11 cellular contexts compared by ENCODE assay signal in genomic region chr7:75888464-75889222, GRCh38. TPM values are rescaled to one million over a fixed set of nuclear protein-coding genes. Genes with fewer than 3 reads are reported as not detected.
DNase-seq lines count a peak whose midpoint lies in the region; ATAC-seq and TF ChIP-seq lines count a peak whose summit lies in the region.
"Had no signal": no experiment of that assay in that cellular context is flagged by ENCODE, and none has a peak within 500 bp of the region (broad histone marks: within the 10 kb centered on the region; RNA-seq: fewer than 3 reads in every experiment).

No MANE protein-coding gene starts in this region.

- H3K4me1 Mint-ChIP-seq in H9 = peaks cover 2 to 3% of the 10 kb centered on the region in 2 experiments; a peak in 2 of 4 replicates
- peaks cover 12% of the 10 kb centered on the region for H3K4me1 Mint-ChIP-seq in stimulated activated effector memory CD8-positive, alpha-beta T cell treated with anti-CD3 and anti-CD28 coated beads, Interleukin-12 subunit alpha, Interleukin-12 subunit beta, amount 100 ng/mL, for 72 hours

- H3K27me3 ChIP-seq in H9 (ENCODE audit: insufficient read depth, low read length) = no peaks in the 10 kb centered on the region
- H3K27me3 ChIP-seq in adrenal gland = no peaks in the 10 kb centered on the region
- H3K27me3 ChIP-seq in esophagus muscularis mucosa = no peaks in the 10 kb centered on the region

- TF ChIP-seq POLR2A in adrenal gland (IDR thresholded peaks at IDR 0.05) (peak in 1 of 2 donors; percentile 41), esophagus muscularis mucosa (IDR thresholded peaks at IDR 0.05; ENCODE audit: low read depth) (no peak)

- no peaks in the 10 kb centered on the region for H3K9me3 Mint-ChIP-seq in H9
- H3K9me3 Mint-ChIP-seq in stimulated activated effector memory CD8-positive, alpha-beta T cell treated with anti-CD3 and anti-CD28 coated beads, Interleukin-12 subunit alpha, Interleukin-12 subunit beta, amount 100 ng/mL, for 72 hours = no peaks in the 10 kb centered on the region
- H3K9me3 Mint-ChIP-seq: activated T-cell treated with anti-CD3 and anti-CD28 coated beads, Interleukin-2, amount 50 U/mL, for 4 hours had no signal

- no peak overlapping the region for H3K14ac ChIP-seq in H9 (ENCODE audit: insufficient read depth, low read length)

- H3K27me3 Mint-ChIP-seq in H9 (ENCODE audit: low read depth) = no peaks in the 10 kb centered on the region; the same call in 1 of the 2 replicates

- TF ChIP-seq EP300 in esophagus muscularis mucosa (IDR thresholded peaks at IDR 0.05) = no peak

- DNase-seq in H9 = no peak
- DNase-seq in adrenal gland = peak; percentile 76 to 90 (median 87)
- DNase-seq in hypothalamus (lab: John Stamatoyannopoulos, UW) = peak in 48 of 51 donors; percentile 7 to 81 (median 51)
- DNase-seq in stimulated activated effector memory CD8-positive, alpha-beta T cell treated with anti-CD3 and anti-CD28 coated beads, Interleukin-12 subunit alpha, Interleukin-12 subunit beta, amount 100 ng/mL, for 72 hours (ENCODE audit: low spot score in 2 of 2) = no peak
- DNase-seq in esophagus muscularis mucosa (ENCODE audit: extremely low spot score) = no peak
- DNase-seq in HuH-7 (ENCODE audit: low spot score) = no peak
- DNase-seq: activated T-cell treated with anti-CD3 and anti-CD28 coated beads, Interleukin-2, amount 50 U/mL, for 4 hours; DMS79 treated with DMSO at 0.1 percent for 48 hours; NCI-H1694 treated with DMSO at 0.1 percent for 48 hours had no signal

- H4K20me1 ChIP-seq in H9 (ENCODE audit: control insufficient read depth, insufficient read depth, insufficient read length) = no peaks in the 10 kb centered on the region

- H3K9me3 ChIP-seq in H9 (ENCODE audit: control insufficient read depth, low read depth, low read length) = no peaks in the 10 kb centered on the region
- H3K9me3 ChIP-seq in adrenal gland (replicated peaks in 1 of 3) = no peaks in the 10 kb centered on the region
- H3K9me3 ChIP-seq in esophagus muscularis mucosa = no peaks in the 10 kb centered on the region

- H3K27ac ChIP-seq in H9 (ENCODE audit: insufficient read length, low read depth, low read length) = no peak overlapping the region
- peak overlapping the region in 4 of 5 donors; percentile 6 to 91 (median 76) for H3K27ac ChIP-seq in adrenal gland
- no peak overlapping the region for H3K27ac ChIP-seq in esophagus muscularis mucosa (replicated peaks in 1 of 4)

- no peak overlapping the region for H3K4me2 ChIP-seq in H9 (ENCODE audit: insufficient read depth, insufficient read length, low read length)

- no peak overlapping the region for H3K4me3 Mint-ChIP-seq in H9
- no peak overlapping the region for H3K4me3 Mint-ChIP-seq in stimulated activated effector memory CD8-positive, alpha-beta T cell treated with anti-CD3 and anti-CD28 coated beads, Interleukin-12 subunit alpha, Interleukin-12 subunit beta, amount 100 ng/mL, for 72 hours
- H3K4me3 Mint-ChIP-seq: activated T-cell treated with anti-CD3 and anti-CD28 coated beads, Interleukin-2, amount 50 U/mL, for 4 hours had no signal

- no peak overlapping the region for H3K4ac ChIP-seq in H9 (ENCODE audit: low read depth, low read length)

- H4K91ac ChIP-seq in H9 (ENCODE audit: insufficient read length, low read depth, low read length) = no peak overlapping the region

- H3K9ac ChIP-seq in H9 (ENCODE audit: extremely low read depth, insufficient read length, low read length) = no peak overlapping the region

- ATAC-seq in stimulated activated effector memory CD8-positive, alpha-beta T cell treated with anti-CD3 and anti-CD28 coated beads, Interleukin-12 subunit alpha, Interleukin-12 subunit beta, amount 100 ng/mL, for 72 hours = peak; percentile 9
- ATAC-seq in HG02763 (IDR thresholded peaks at IDR 0.05; ENCODE audit: unreplicated experiment) = no peak
- ATAC-seq in GM21529 (IDR thresholded peaks at IDR 0.05; ENCODE audit: unreplicated experiment) = no peak
- ATAC-seq: activated T-cell treated with anti-CD3 and anti-CD28 coated beads, Interleukin-2, amount 50 U/mL, for 4 hours had no signal

- H3K23ac ChIP-seq in H9 (ENCODE audit: insufficient read length, low read depth, low read length) = no peak overlapping the region

- H3K36me3 Mint-ChIP-seq in H9 (ENCODE audit: insufficient read depth in 1 of 3, low read depth in 3 of 3) = peaks cover 34 to 51% (median 47%) of the 10 kb centered on the region in 3 experiments
- peaks cover 55% of the 10 kb centered on the region for H3K36me3 Mint-ChIP-seq in stimulated activated effector memory CD8-positive, alpha-beta T cell treated with anti-CD3 and anti-CD28 coated beads, Interleukin-12 subunit alpha, Interleukin-12 subunit beta, amount 100 ng/mL, for 72 hours

- H3K23me2 ChIP-seq in H9 (ENCODE audit: insufficient read length, low read depth, low read length, poor library complexity, severe bottlenecking) = no peaks in the 10 kb centered on the region

- H3K4me1 ChIP-seq in H9 (ENCODE audit: insufficient read depth, low read length) (no peaks in the 10 kb centered on the region), adrenal gland (replicated peaks in 1 of 2) (peaks cover 8 to 30% of the 10 kb centered on the region in 2 donors), esophagus muscularis mucosa (peaks cover 0 to 8% (median 4%) of the 10 kb centered on the region in 4 donors)

- no peak overlapping the region for H4K5ac ChIP-seq in H9 (ENCODE audit: insufficient read length, low read depth, low read length)

- no peak overlapping the region for H2AK5ac ChIP-seq in H9 (ENCODE audit: insufficient read length, low read length)

- H2BK20ac ChIP-seq in H9 (ENCODE audit: low read depth, low read length, poor library complexity, severe bottlenecking) = no peak overlapping the region

- H3K79me1 ChIP-seq in H9 (ENCODE audit: insufficient read depth, low read depth, low read length, poor library complexity, severe bottlenecking) = no peaks in the 10 kb centered on the region

- H3K27ac Mint-ChIP-seq in H9 = peak overlapping the region in 1 of 3 experiments; percentile 9; a peak in 2 of 7 replicates
- H3K27ac Mint-ChIP-seq in stimulated activated effector memory CD8-positive, alpha-beta T cell treated with anti-CD3 and anti-CD28 coated beads, Interleukin-12 subunit alpha, Interleukin-12 subunit beta, amount 100 ng/mL, for 72 hours = peak overlapping the region; percentile 78

- no peaks in the 10 kb centered on the region for H3K79me2 ChIP-seq in H9 (ENCODE audit: insufficient read depth, low read length)

- no peak overlapping the region for H3K18ac ChIP-seq in H9 (ENCODE audit: insufficient read length, low read depth, low read length)

- peaks cover 0 to 49% of the 10 kb centered on the region in 2 donors for H3K36me3 ChIP-seq in adrenal gland (replicated peaks in 1 of 2)
- H3K36me3 ChIP-seq in esophagus muscularis mucosa = peaks cover 37 to 53% (median 50%) of the 10 kb centered on the region in 4 donors

- intact Hi-C loops in adrenal gland (cut with DNase I) = no loop called here
- intact Hi-C loops in esophagus muscularis mucosa (cut with DNase I) = no loop called here

- TF ChIP-seq CTCF in H9 (conservative IDR thresholded peaks at IDR 0.05) (no peak), adrenal gland (IDR thresholded peaks at IDR 0.05) (no peak), esophagus muscularis mucosa (IDR thresholded peaks at IDR 0.05) (no peak)

- 0 out of 2 replicates have a peak overlapping the region, but pooled peaks have one; percentile 5 for H2BK15ac ChIP-seq in H9 (ENCODE audit: low read depth, low read length)

- H3K56ac ChIP-seq in H9 (ENCODE audit: insufficient read length, low read depth, low read length) = no peak overlapping the region

- no peak overlapping the region for H2BK5ac ChIP-seq in H9 (ENCODE audit: insufficient read length, low read length)

- no CpG with 5 or more reads among the region's 23 CpGs for WGBS in H9 (ENCODE audit: extremely low coverage, insufficient read length, low lambda C conversion rate)
- 38 to 57% (median 48%) methylated on average over 8 to 23 of the region's 23 CpGs for WGBS in adrenal gland, 4 donors
- WGBS in esophagus muscularis mucosa = 85% methylated on average over 21 of the region's 23 CpGs

- no peak overlapping the region for H4K8ac ChIP-seq in H9 (replicated peaks; ENCODE audit: insufficient read length, low read depth, low read length)

- no peak overlapping the region for H3T11ph ChIP-seq in H9 (ENCODE audit: low read length)

- H2BK12ac ChIP-seq in H9 (ENCODE audit: insufficient read length, low read depth, low read length) = no peak overlapping the region

- no peak overlapping the region for H2AFZ ChIP-seq in H9 (ENCODE audit: low read length)

- no peak overlapping the region for H2BK120ac ChIP-seq in H9 (ENCODE audit: low read depth, low read length, poor library complexity, severe bottlenecking)

- no peak overlapping the region for H3K4me3 ChIP-seq in adrenal gland
- H3K4me3 ChIP-seq in esophagus muscularis mucosa = no peak overlapping the region

RNA-seq across cellular contexts. Expression of gene RHBDD2, which starts 9.8 kb away (rescaled TPM):
- total RNA-seq in H9 (2021) (27.6 and 30.0 TPM in 2 replicates), adrenal gland (100 to 1,000 TPM; 123 to 575 (median 247) TPM), esophagus muscularis mucosa (10 to 100 TPM; 19.1 to 40.2 (median 32.6) TPM)
- 100 to 1,000 TPM; 187 to 225 (median 224) TPM for polyA plus RNA-seq in adrenal gland

RNA-seq across cellular contexts. Expression of gene POR, which starts 26.3 kb away (rescaled TPM):
- total RNA-seq in H9 (2021) = 125 and 128 TPM in 2 replicates
- total RNA-seq in adrenal gland = 1,000 to 10,000 TPM in 1 of 8 donors, 100 to 1,000 TPM in 7; 268 to 1,301 (median 582) TPM
- polyA plus RNA-seq in adrenal gland = 100 to 1,000 TPM; 442 to 981 (median 731) TPM
- 10 to 100 TPM; 37.8 to 71.4 (median 63.6) TPM for total RNA-seq in esophagus muscularis mucosa

Comparison
In these comparisons a context has a peak if more than half of its experiments do, and no peak if none do; other contexts are left out.
1. DNase-seq: peak in adrenal gland (7 of 7) and hypothalamus (48 of 51); none in H9 (single experiment), stimulated activated effector memory CD8-positive, alpha-beta T cell treated with anti-CD3 and anti-CD28 coated beads, Interleukin-12 subunit alpha, Interleukin-12 subunit beta, amount 100 ng/mL, for 72 hours (0 of 2), esophagus muscularis mucosa (single experiment) and HuH-7 (single experiment).
2. H3K27ac ChIP-seq: peak in adrenal gland (4 of 5); none in H9 (single experiment) and esophagus muscularis mucosa (0 of 4).